Comparison of ENCODE assay signal across 8 cellular contexts in genomic region chr9:104747245-104747564, GRCh38. TPM values are rescaled to one million over a fixed set of nuclear protein-coding genes. Genes with fewer than 3 reads are reported as not detected.
DNase-seq lines count a peak whose midpoint lies in the region.

No MANE protein-coding gene starts in this region.

- H3K9ac ChIP-seq in iPS-15b (ENCODE audit: low read depth, low read length) (peak overlapping the region; percentile 89), stomach smooth muscle (ENCODE audit: low read length in 2 of 2) (peak overlapping the region; percentile 68 to 80)

- no peaks in the 10 kb centered on the region for H3K9me3 ChIP-seq in iPS-15b (ENCODE audit: control insufficient read depth, insufficient read depth, low read length)
- no peaks in the 10 kb centered on the region for H3K9me3 ChIP-seq in stomach smooth muscle (ENCODE audit: control insufficient read depth in 2 of 2, low read length in 2 of 2)

- no peaks in the 10 kb centered on the region for H3K9me3 Mint-ChIP-seq in activated T-helper 1 cell treated with anti-CD3 and anti-CD28 coated beads, Interleukin-12 subunit alpha, Interleukin-12 subunit beta, Interleukin-2, Interleukin-4 antibody, amounts not matched to agents 30 ng/mL and 10 ng/mL and 1 ng/mL, durations not matched to agents 14 hours and 24 hours and 36 hours

- peak overlapping the region; percentile 94 for H3K4me3 Mint-ChIP-seq in activated T-helper 1 cell treated with anti-CD3 and anti-CD28 coated beads, Interleukin-12 subunit alpha, Interleukin-12 subunit beta, Interleukin-2, Interleukin-4 antibody, amounts not matched to agents 30 ng/mL and 10 ng/mL and 1 ng/mL, durations not matched to agents 14 hours and 24 hours and 36 hours

- DNase-seq in NCI-H1417 treated with DMSO at 0.1 percent for 48 hours (lab: John Stamatoyannopoulos, UW): peak; percentile 72
- DNase-seq in NCI-H1417 (lab: John Stamatoyannopoulos, UW): no peak
- no peak for DNase-seq in activated T-helper 1 cell treated with anti-CD3 and anti-CD28 coated beads, Interleukin-12 subunit alpha, Interleukin-12 subunit beta, Interleukin-2, Interleukin-4 antibody, amounts not matched to agents 30 ng/mL and 10 ng/mL and 1 ng/mL, durations not matched to agents 14 hours and 24 hours and 36 hours (ENCODE audit: low spot score)
- no peak for DNase-seq in activated effector memory CD4-positive, alpha-beta T cell treated with Interleukin-2 at 50 U/mL for 16 hours
- no peak for DNase-seq in stimulated activated CD8-positive, alpha-beta memory T cell treated with anti-CD3 and anti-CD28 coated beads, Interleukin-4, amount 100 ng/mL, for 48 hours
- DNase-seq in NCI-H82 treated with DMSO at 0.1 percent for 48 hours (lab: John Stamatoyannopoulos, UW; ENCODE audit: unreplicated experiment): no peak

- H3K36me3 ChIP-seq in iPS-15b (ENCODE audit: control insufficient read depth, insufficient read depth, low read length) (no peaks in the 10 kb centered on the region), stomach smooth muscle (ENCODE audit: control insufficient read depth in 2 of 2, insufficient read depth in 2 of 2, low read length in 2 of 2) (no peaks in the 10 kb centered on the region)

- H3K27me3 Mint-ChIP-seq in activated T-helper 1 cell treated with anti-CD3 and anti-CD28 coated beads, Interleukin-12 subunit alpha, Interleukin-12 subunit beta, Interleukin-2, Interleukin-4 antibody, amounts not matched to agents 30 ng/mL and 10 ng/mL and 1 ng/mL, durations not matched to agents 14 hours and 24 hours and 36 hours (ENCODE audit: insufficient read depth): peaks cover 2% of the 10 kb centered on the region

- peaks cover 10% of the 10 kb centered on the region for H3K36me3 Mint-ChIP-seq in activated T-helper 1 cell treated with anti-CD3 and anti-CD28 coated beads, Interleukin-12 subunit alpha, Interleukin-12 subunit beta, Interleukin-2, Interleukin-4 antibody, amounts not matched to agents 30 ng/mL and 10 ng/mL and 1 ng/mL, durations not matched to agents 14 hours and 24 hours and 36 hours (ENCODE audit: low read depth)

- H3K27ac Mint-ChIP-seq in activated T-helper 1 cell treated with anti-CD3 and anti-CD28 coated beads, Interleukin-12 subunit alpha, Interleukin-12 subunit beta, Interleukin-2, Interleukin-4 antibody, amounts not matched to agents 30 ng/mL and 10 ng/mL and 1 ng/mL, durations not matched to agents 14 hours and 24 hours and 36 hours: peak overlapping the region; percentile 98

- peak overlapping the region; percentile 91 for H3K4me3 ChIP-seq in iPS-15b (ENCODE audit: low read depth, low read length)
- peak overlapping the region; percentile 83 to 93 for H3K4me3 ChIP-seq in stomach smooth muscle (ENCODE audit: low read length in 2 of 2)

- peaks cover 46% of the 10 kb centered on the region for H3K4me1 Mint-ChIP-seq in activated T-helper 1 cell treated with anti-CD3 and anti-CD28 coated beads, Interleukin-12 subunit alpha, Interleukin-12 subunit beta, Interleukin-2, Interleukin-4 antibody, amounts not matched to agents 30 ng/mL and 10 ng/mL and 1 ng/mL, durations not matched to agents 14 hours and 24 hours and 36 hours (ENCODE audit: low read depth)

- peaks cover 6% of the 10 kb centered on the region for H3K27me3 ChIP-seq in iPS-15b (ENCODE audit: control insufficient read depth, insufficient read depth, low read length)
- H3K27me3 ChIP-seq in stomach smooth muscle (ENCODE audit: control insufficient read depth in 1 of 2, insufficient read depth in 2 of 2, low read length in 2 of 2): no peaks in the 10 kb centered on the region

- H3K4me1 ChIP-seq in iPS-15b (ENCODE audit: control insufficient read depth, insufficient read depth, low read length): peaks cover 2% of the 10 kb centered on the region
- H3K4me1 ChIP-seq in stomach smooth muscle (ENCODE audit: control insufficient read depth, insufficient read depth, low read length): no peaks in the 10 kb centered on the region

- H3K27ac ChIP-seq in stomach smooth muscle (ENCODE audit: low read length): peak overlapping the region; percentile 42

- intact Hi-C loops in activated T-helper 1 cell treated with anti-CD3 and anti-CD28 coated beads, Interleukin-12 subunit alpha, Interleukin-12 subunit beta, Interleukin-2, Interleukin-4 antibody, amounts not matched to agents 30 ng/mL and 10 ng/mL and 1 ng/mL, durations not matched to agents 14 hours and 24 hours and 36 hours (cut with micrococcal nuclease): loop anchor here (1.0 to 5.0 kb wide), 6 partner anchors 17 to 948 kb away; partner anchors contain the start of genes FKTN, NIPSNAP3B, SLC44A1 and SMC2

RNA-seq across cellular contexts. Expression of gene NIPSNAP3A, which starts 0.3 kb away (rescaled TPM):
- 8.3 and 9.2 TPM in 2 replicates for total RNA-seq in activated T-helper 1 cell treated with anti-CD3 and anti-CD28 coated beads, Interleukin-12 subunit alpha, Interleukin-12 subunit beta, Interleukin-2, Interleukin-4 antibody, amounts not matched to agents 30 ng/mL and 10 ng/mL and 1 ng/mL, durations not matched to agents 14 hours and 24 hours and 36 hours

RNA-seq across cellular contexts. Expression of gene NIPSNAP3B, which starts 16.7 kb away (rescaled TPM):
- 0.36 and 0.47 TPM in 2 replicates for total RNA-seq in activated T-helper 1 cell treated with anti-CD3 and anti-CD28 coated beads, Interleukin-12 subunit alpha, Interleukin-12 subunit beta, Interleukin-2, Interleukin-4 antibody, amounts not matched to agents 30 ng/mL and 10 ng/mL and 1 ng/mL, durations not matched to agents 14 hours and 24 hours and 36 hours

RNA-seq across cellular contexts. Expression of gene OR13D1, which starts 52.9 kb away (rescaled TPM):
- not detected in 2 replicates for total RNA-seq in activated T-helper 1 cell treated with anti-CD3 and anti-CD28 coated beads, Interleukin-12 subunit alpha, Interleukin-12 subunit beta, Interleukin-2, Interleukin-4 antibody, amounts not matched to agents 30 ng/mL and 10 ng/mL and 1 ng/mL, durations not matched to agents 14 hours and 24 hours and 36 hours
